Comparison of ENCODE assay signal across 8 cellular contexts in genomic region chr15:67064607-67065530, GRCh38. TPM values are rescaled to one million over a fixed set of nuclear protein-coding genes. Genes with fewer than 3 reads are reported as not detected.
DNase-seq lines count a peak whose midpoint lies in the region; ATAC-seq, FAIRE-seq and TF ChIP-seq lines count a peak whose summit lies in the region.

No MANE protein-coding gene starts in this region.

- peak; percentile 40 for ATAC-seq in HG03175 (IDR thresholded peaks at IDR 0.05; ENCODE audit: unreplicated experiment)
- peak; percentile 10 for ATAC-seq in WTC11
- ATAC-seq in naive B cell (ENCODE audit: low read depth in 2 of 2), result peak; percentile 7 to 24

- no peak for TF ChIP-seq CTCF in WTC11 (IDR thresholded peaks at IDR 0.05)
- TF ChIP-seq CTCF in endodermal cell (conservative IDR thresholded peaks at IDR 0.05), result peak; percentile 23
- no peak for TF ChIP-seq CTCF in vagina (IDR thresholded peaks at IDR 0.05)

- no peaks in the 10 kb centered on the region for H3K9me3 Mint-ChIP-seq in WTC11
- no peaks in the 10 kb centered on the region for H3K9me3 Mint-ChIP-seq in endodermal cell
- H3K9me3 Mint-ChIP-seq in naive B cell, result no peaks in the 10 kb centered on the region

- peaks cover 23% of the 10 kb centered on the region for H3K4me1 ChIP-seq in endodermal cell (ENCODE audit: control insufficient read depth, insufficient read depth, low read length)
- peaks cover 36% of the 10 kb centered on the region for H3K4me1 ChIP-seq in vagina

- 1 to 2% methylated on average over 5 to 75 of the region's 75 CpGs for WGBS in endodermal cell (ENCODE audit: insufficient coverage in 1 of 2, insufficient read length in 1 of 2), 2 experiments

- POLR2A ChIA-PET in WTC11 (lab: Charles Lee), result interaction anchor here (0.7 to 2.1 kb wide), 5 partner anchors 12 to 85 kb away, joined by 3 to 12 read pairs (median 3); no protein-coding TSS in a partner anchor

- H3K27ac ChIP-seq in endodermal cell (ENCODE audit: low read depth, low read length) (peak overlapping the region; percentile 90), vagina (peak overlapping the region; percentile 92)

- H3K27me3 ChIP-seq in endodermal cell (ENCODE audit: control insufficient read depth, insufficient read depth, low read length, poor library complexity, severe bottlenecking), result peaks cover 26% of the 10 kb centered on the region
- no peaks in the 10 kb centered on the region for H3K27me3 ChIP-seq in vagina

- H3K4me3 Mint-ChIP-seq in WTC11 (peak overlapping the region; percentile 70), endodermal cell (peak overlapping the region; percentile 73), naive B cell (peak overlapping the region; percentile 73 to 95 (median 84))

- FAIRE-seq in RCC 7860 (lab: Jason Lieb, UNC), result no peak

- no peak for TF ChIP-seq POLR2A in vagina (IDR thresholded peaks at IDR 0.05)

- H3K4me3 ChIP-seq in endodermal cell (ENCODE audit: low read length) (peak overlapping the region; percentile 73), vagina (peak overlapping the region; percentile 89 to 93)

- H3K4me1 Mint-ChIP-seq in WTC11 (peaks cover 45% of the 10 kb centered on the region), endodermal cell (peaks cover 58% of the 10 kb centered on the region), naive B cell (peaks cover 40 to 57% (median 46%) of the 10 kb centered on the region in 3 donors)

- H3K27ac Mint-ChIP-seq in WTC11 (peak overlapping the region; percentile 95), endodermal cell (peak overlapping the region; percentile 45), naive B cell (peak overlapping the region; percentile 65 to 99 (median 88))

- peak overlapping the region; percentile 71 for H3K9ac ChIP-seq in endodermal cell (ENCODE audit: extremely low read depth, low read length, poor library complexity, severe bottlenecking)

- intact Hi-C loops in vagina (cut with DNase I), result loop anchor here (5.0 to 10.0 kb wide), 3 partner anchors 48 to 190 kb away; partner anchors contain the start of genes AAGAB and IQCH

- CTCF ChIA-PET in WTC11 (lab: Charles Lee), result interaction anchor here (0.5 to 1.8 kb wide), 10 partner anchors 24 to 1495 kb away, joined by 3 to 11 read pairs (median 4); no protein-coding TSS in a partner anchor

- peak; percentile 67 for DNase-seq in NOMO-1 treated with dmso at 0.1 percent for 144 hours (lab: John Stamatoyannopoulos, UW; ENCODE audit: unreplicated experiment)
- DNase-seq in NOMO-1 treated with DMSO at 0.1 percent for 48 hours (lab: John Stamatoyannopoulos, UW; ENCODE audit: unreplicated experiment), result no peak
- peak; percentile 76 for DNase-seq in WTC11 (ENCODE audit: low spot score)
- DNase-seq in endodermal cell, result peak; percentile 89
- DNase-seq in naive B cell, result peak; percentile 60
- DNase-seq in vagina (ENCODE audit: extremely low spot score in 2 of 2), result no peak
- DNase-seq in RCC 7860 (ENCODE audit: low spot score), result no peak

- no peaks in the 10 kb centered on the region for H3K9me3 ChIP-seq in endodermal cell (ENCODE audit: control insufficient read depth, low read length)
- H3K9me3 ChIP-seq in vagina, result no peaks in the 10 kb centered on the region

- H3K36me3 Mint-ChIP-seq in WTC11 (no peaks in the 10 kb centered on the region), endodermal cell (ENCODE audit: low read depth) (no peaks in the 10 kb centered on the region), naive B cell (no peaks in the 10 kb centered on the region)

- H3K36me3 ChIP-seq in endodermal cell (ENCODE audit: control insufficient read depth, insufficient read depth, low read length) (no peaks in the 10 kb centered on the region), vagina (no peaks in the 10 kb centered on the region)

- H3K27me3 Mint-ChIP-seq in WTC11 (ENCODE audit: low read depth) (peaks cover 31% of the 10 kb centered on the region), endodermal cell (ENCODE audit: insufficient read depth) (peaks cover 66% of the 10 kb centered on the region), naive B cell (no peaks in the 10 kb centered on the region)

TF ChIP-seq in WTC11, 78 proteins besides CTCF, POLR2A, EP300 and RAD21 (continues in another document):
- TF ChIP-seq ZNF121 (CRISPR knock-in tag; IDR thresholded peaks at IDR 0.05), result no peak
- no peak for TF ChIP-seq NR2C2 (CRISPR knock-in tag; IDR thresholded peaks at IDR 0.05)
- no peak for TF ChIP-seq ERG (CRISPR knock-in tag; IDR thresholded peaks at IDR 0.05)
- no peak for TF ChIP-seq PRDM15 (CRISPR knock-in tag; IDR thresholded peaks at IDR 0.05)
- TF ChIP-seq FOXJ3 (CRISPR knock-in tag; IDR thresholded peaks at IDR 0.05; ENCODE audit: borderline replicate concordance), result no peak
- TF ChIP-seq ATF2 (CRISPR knock-in tag; IDR thresholded peaks at IDR 0.05; ENCODE audit: borderline replicate concordance, low read depth), result no peak
- no peak for TF ChIP-seq ZNF396 (CRISPR knock-in tag; IDR thresholded peaks at IDR 0.05; ENCODE audit: borderline replicate concordance)
- no peak for TF ChIP-seq GTF2I (CRISPR knock-in tag; conservative IDR thresholded peaks at IDR 0.05)
- 0 out of 2 replicates have a peak, but pooled peaks have one; percentile 23 for TF ChIP-seq JUN (CRISPR knock-in tag; IDR thresholded peaks at IDR 0.05)
- TF ChIP-seq ZNF671 (CRISPR knock-in tag; IDR thresholded peaks at IDR 0.05), result no peak
- no peak for TF ChIP-seq SP1 (CRISPR knock-in tag; conservative IDR thresholded peaks at IDR 0.05)

RNA-seq across cellular contexts. Expression of gene SMAD3, which starts 0.5 kb away (rescaled TPM):
- total RNA-seq in WTC11 (2021) (20.2 to 34.6 TPM (median 25.0 TPM) in 3 replicates), endodermal cell (1 to 10 TPM; 7.8 to 9.6 TPM), vagina (53.5 TPM)
- polyA plus RNA-seq in endodermal cell (2013, experiment 1 of 2), result 36.7 TPM
- 35.6 TPM for polyA plus RNA-seq in endodermal cell (2013, experiment 2 of 2)
- polyA plus RNA-seq in naive B cell (ENCODE audit: low read depth in 6 of 6), result 10 to 100 TPM; 34.7 to 68.7 (median 38.0) TPM

Comparison
In these comparisons a context has a peak if more than half of its experiments do, and no peak if none do; other contexts are left out.
1. DNase-seq: peak in NOMO-1 treated with dmso at 0.1 percent for 144 hours (single experiment), WTC11 (single experiment), endodermal cell (single experiment) and naive B cell (single experiment); none in NOMO-1 treated with DMSO at 0.1 percent for 48 hours (single experiment), vagina (0 of 2) and RCC 7860 (single experiment).
2. H3K27ac Mint-ChIP-seq: peak in every context shown above with its lines; median percentile 95 in WTC11; 88 in naive B cell; 45 in endodermal cell.
3. Peak in every context shown above with its lines, with median percentiles within 50 percentile points of each other: ATAC-seq and H3K4me3 Mint-ChIP-seq.